Comparison of ENCODE assay signal across 1 cellular context in genomic region chr16:49608801-49609200, GRCh38.
TF ChIP-seq lines count a peak whose summit lies in the region.

No MANE protein-coding gene starts in this region.

TF ChIP-seq in liver, 16 proteins besides CTCF, POLR2A, EP300 and RAD21 (continued from another document):
- TF ChIP-seq REST (IDR thresholded peaks at IDR 0.05) (no peak), JUND (IDR thresholded peaks at IDR 0.05) (no peak), HNF4A (conservative IDR thresholded peaks at IDR 0.05) (no peak), SP1 (IDR thresholded peaks at IDR 0.05) (no peak), EGR1 (IDR thresholded peaks at IDR 0.05; ENCODE audit: low read depth in 2 of 2) (no peak)
TF ChIP-seq in liver: peak in this region for 0.
